In genomic region chr5:149388498-149389190, GRCh38 we compare ENCODE assay signal across 18 cellular contexts. TPM values are rescaled to one million over a fixed set of nuclear protein-coding genes. Genes with fewer than 3 reads are reported as not detected.
A peak's percentile ranks its signal among the peaks of the same experiment; 100 is the strongest.
DNase-seq lines count a peak whose midpoint lies in the region; ATAC-seq and TF ChIP-seq lines count a peak whose summit lies in the region.
"Had no signal": no experiment of that assay in that cellular context is flagged by ENCODE, and none has a peak within 500 bp of the region (broad histone marks: within the 10 kb centered on the region; RNA-seq: fewer than 3 reads in every experiment).

No MANE protein-coding gene starts in this region.

- no peaks in the 10 kb centered on the region for H3K79me2 ChIP-seq in osteoblast (ENCODE audit: insufficient read depth, low read length)

- H2AFZ ChIP-seq in osteoblast (ENCODE audit: low read length), result no peak overlapping the region

- ATAC-seq in upper lobe of right lung (no peak), omental fat pad (ENCODE audit: low FRiP score) (no peak)
- ATAC-seq: activated T-cell treated with anti-CD3 and anti-CD28 coated beads, Interleukin-2, amount 50 U/mL, for 72 hours had no signal

- DNase-seq in WERI-Rb-1 (no peak), osteoblast (ENCODE audit: insufficient read length, low spot score, missing footprints) (peak; percentile 71), upper lobe of right lung (peak; percentile 4), NK-92 (lab: John Stamatoyannopoulos, UW; ENCODE audit: unreplicated experiment) (no peak), SW 1271 (lab: John Stamatoyannopoulos, UW) (no peak), omental fat pad (ENCODE audit: low spot score) (no peak)
- DNase-seq: activated CD4-positive, alpha-beta T cell treated with anti-CD3 and anti-CD28 coated beads, Interleukin-2, amount 50 U/mL, for 48 hours; activated naive CD8-positive, alpha-beta T cell treated with anti-CD3 and anti-CD28 coated beads, Interleukin-2, amount 10 ng/mL, durations not matched to agents 7 days and 5 days; activated T-cell treated with anti-CD3 and anti-CD28 coated beads, Interleukin-2, amount 50 U/mL, for 72 hours; CD4-positive, CD25-positive, alpha-beta regulatory T cell; cerebellar nuclear complex; DMS79 treated with DMSO at 0.1 percent for 48 hours; midbrain; NCI-H1694; NCI-H446; pancreas had no signal

- WGBS in esophagus, 2 donors, result 77 to 85% methylated on average over 7 of the region's 7 CpGs

- no peaks in the 10 kb centered on the region for H3K9me3 ChIP-seq in WERI-Rb-1 (ENCODE audit: severe bottlenecking)
- no peaks in the 10 kb centered on the region for H3K9me3 ChIP-seq in esophagus (ENCODE audit: control insufficient read depth in 2 of 2, insufficient read depth in 1 of 2, low read depth in 1 of 2, low read length in 1 of 2)
- H3K9me3 ChIP-seq in osteoblast (ENCODE audit: low read depth, low read length), result no peaks in the 10 kb centered on the region
- no peaks in the 10 kb centered on the region for H3K9me3 ChIP-seq in upper lobe of right lung
- H3K9me3 ChIP-seq: pancreas had no signal

- H3K27ac ChIP-seq in WERI-Rb-1, result peak overlapping the region; percentile 39
- H3K27ac ChIP-seq in esophagus (ENCODE audit: low read depth in 2 of 2, low read length in 1 of 2), result peak overlapping the region; percentile 36 to 77
- H3K27ac ChIP-seq in osteoblast (ENCODE audit: low read depth, low read length), result peak overlapping the region; percentile 86
- peak overlapping the region; percentile 67 for H3K27ac ChIP-seq in upper lobe of right lung
- H3K27ac ChIP-seq: pancreas had no signal

- H3K4me1 ChIP-seq in esophagus (ENCODE audit: control insufficient read depth in 2 of 2, insufficient read depth in 2 of 2, low read length in 1 of 2) (peaks cover 0 to 2% of the 10 kb centered on the region in 2 donors), osteoblast (ENCODE audit: insufficient read depth, low read length) (peaks cover 32% of the 10 kb centered on the region), upper lobe of right lung (peaks cover 25% of the 10 kb centered on the region)
- H3K4me1 ChIP-seq: pancreas had no signal

- no peaks in the 10 kb centered on the region for H3K36me3 ChIP-seq in WERI-Rb-1
- no peaks in the 10 kb centered on the region for H3K36me3 ChIP-seq in esophagus (ENCODE audit: control insufficient read depth in 2 of 2, insufficient read depth in 2 of 2, low read length in 1 of 2)
- no peaks in the 10 kb centered on the region for H3K36me3 ChIP-seq in osteoblast (ENCODE audit: insufficient read depth, low read length)
- H3K36me3 ChIP-seq in upper lobe of right lung, result no peaks in the 10 kb centered on the region
- H3K36me3 ChIP-seq: pancreas had no signal

- peak overlapping the region; percentile 51 for H3K4me2 ChIP-seq in osteoblast (ENCODE audit: insufficient read depth, low read length)

- TF ChIP-seq CTCF in WERI-Rb-1 (IDR thresholded peaks at IDR 0.05; ENCODE audit: low read depth, low read length) (no peak), osteoblast (IDR thresholded peaks at IDR 0.05; ENCODE audit: extremely low read depth, low read depth, low read length) (no peak), upper lobe of right lung (IDR thresholded peaks at IDR 0.05) (no peak), omental fat pad (IDR thresholded peaks at IDR 0.05) (no peak)

- no peaks in the 10 kb centered on the region for H3K27me3 ChIP-seq in WERI-Rb-1 (ENCODE audit: insufficient read depth, low read depth, severe bottlenecking)
- H3K27me3 ChIP-seq in esophagus (ENCODE audit: control insufficient read depth in 1 of 2, insufficient read depth in 2 of 2, low read length in 2 of 2), result no peaks in the 10 kb centered on the region
- H3K27me3 ChIP-seq in osteoblast (ENCODE audit: insufficient read depth, low read length), result no peaks in the 10 kb centered on the region
- H3K27me3 ChIP-seq in upper lobe of right lung, result no peaks in the 10 kb centered on the region
- H3K27me3 ChIP-seq: pancreas had no signal

- H3K4me3 ChIP-seq in WERI-Rb-1 (ENCODE audit: low read depth, low read length) (no peak overlapping the region), esophagus (ENCODE audit: low read depth in 1 of 2, low read length in 2 of 2) (no peak overlapping the region), osteoblast (ENCODE audit: insufficient read depth, low read length) (no peak overlapping the region), upper lobe of right lung (no peak overlapping the region)
- H3K4me3 ChIP-seq: pancreas had no signal

- intact Hi-C loops in upper lobe of right lung (cut with DNase I), result no loop called here

- H4K20me1 ChIP-seq in osteoblast (ENCODE audit: insufficient read depth, low read length), result no peaks in the 10 kb centered on the region

RNA-seq across cellular contexts. Expression of gene IL17B, which starts 9.6 kb away (rescaled TPM):
- 1 to 10 TPM; 1.4 TPM for polyA plus RNA-seq in esophagus
- total RNA-seq in osteoblast (0.29 TPM in 1 of 2 replicates, not detected in the other), upper lobe of right lung (not detected), omental fat pad (1 to 10 TPM in 1 of 4 donors, not detected in 3; 1.1 TPM)
- total RNA-seq: activated naive CD8-positive, alpha-beta T cell treated with anti-CD3 and anti-CD28 coated beads, Interleukin-2, amount 10 ng/mL, durations not matched to agents 7 days and 5 days; activated T-cell treated with anti-CD3 and anti-CD28 coated beads, Interleukin-2, amount 50 U/mL, for 72 hours; CD4-positive, CD25-positive, alpha-beta regulatory T cell; HT-29; pancreas had no signal
- polyA plus RNA-seq: CD4-positive, CD25-positive, alpha-beta regulatory T cell; pancreas had no signal

RNA-seq across cellular contexts. Expression of gene PCYOX1L, which starts 30.8 kb away (rescaled TPM):
- 1 to 10 TPM; 2.7 to 5.7 TPM for polyA plus RNA-seq in esophagus
- total RNA-seq in osteoblast (4.3 and 4.7 TPM in 2 replicates), upper lobe of right lung (6.6 TPM), omental fat pad (1 to 10 TPM; 2.3 to 3.9 (median 2.5) TPM)

RNA-seq across cellular contexts. Expression of gene GRPEL2, which starts 43.3 kb away (rescaled TPM):
- 10 to 100 TPM; 18.5 to 78.7 TPM for polyA plus RNA-seq in esophagus
- total RNA-seq in osteoblast, result 34.7 and 34.8 TPM in 2 replicates
- total RNA-seq in upper lobe of right lung, result 23.9 TPM
- total RNA-seq in omental fat pad, result 10 to 100 TPM; 10.9 to 18.4 (median 15.9) TPM

Comparison
In these comparisons a context has a peak if more than half of its experiments do, and no peak if none do; other contexts are left out.
1. DNase-seq: peak in osteoblast (single experiment) and upper lobe of right lung (single experiment); none in WERI-Rb-1 (single experiment), NK-92 (single experiment), SW 1271 (0 of 2) and omental fat pad (single experiment).
2. Peak in every context shown above with its lines, with median percentiles within 50 percentile points of each other: H3K27ac ChIP-seq.